ENCODE assay signal across 1 cellular context in genomic region chr20:62382306-62383198, GRCh38.
TF ChIP-seq lines count a peak whose summit lies in the region.

No MANE protein-coding gene starts in this region.

TF ChIP-seq in K562, 482 proteins besides CTCF, POLR2A, EP300 and RAD21 (continued from another document):
- TF ChIP-seq E2F6 (IDR thresholded peaks at IDR 0.05; ENCODE audit: borderline replicate concordance in 1 of 2, extremely low read depth in 1 of 2, insufficient read depth in 1 of 2, insufficient read length in 1 of 2, low read depth in 1 of 2, low read length in 1 of 2, poor library complexity in 1 of 2, severe bottlenecking in 1 of 2) (peak in 1 of 2 experiments; percentile 65), XRCC5 (IDR thresholded peaks at IDR 0.05; ENCODE audit: low read depth, low read length) (peak; percentile 68; the same call in 1 of the 2 replicates), VEZF1 (CRISPR knock-in tag; IDR thresholded peaks at IDR 0.05) (peak; percentile 80), PRDM10 (IDR thresholded peaks at IDR 0.05; ENCODE audit: partially characterized antibody) (peak; percentile 48), POLR2AphosphoS2 (IDR thresholded peaks at IDR 0.05; ENCODE audit: low read length) (peak; percentile 79; the same call in 1 of the 2 replicates)
TF ChIP-seq in K562: peak in this region for 29.
